In genomic region chr12:14723763-14724162, GRCh38 we compare ENCODE assay signal across 8 cellular contexts. TPM values are rescaled to one million over a fixed set of nuclear protein-coding genes. Genes with fewer than 3 reads are reported as not detected.
DNase-seq lines count a peak whose midpoint lies in the region; ATAC-seq and TF ChIP-seq lines count a peak whose summit lies in the region.

No MANE protein-coding gene starts in this region.

- CTCF ChIA-PET in GM10248 (lab: Yijun Ruan, JAX) = interaction anchor here (0.9 to 2.4 kb wide), 13 partner anchors 9 to 498 kb away, joined by 3 to 11 read pairs (median 4); partner anchors contain the start of gene RERG

- H3K4me1 ChIP-seq in ascending aorta = no peaks in the 10 kb centered on the region

- POLR2A ChIA-PET in GM10248 (lab: Yijun Ruan, JAX) = no interaction called here

- no peaks in the 10 kb centered on the region for H3K27me3 ChIP-seq in ascending aorta

- no peak for TF ChIP-seq EP300 in Ishikawa (IDR thresholded peaks at IDR 0.05; ENCODE audit: borderline replicate concordance)

- ATAC-seq in HG03571 (IDR thresholded peaks at IDR 0.05; ENCODE audit: unreplicated experiment) = no peak
- no peak for ATAC-seq in HG02571 (IDR thresholded peaks at IDR 0.05; ENCODE audit: unreplicated experiment)

- H3K27ac ChIP-seq in ascending aorta = no peak overlapping the region

- intact Hi-C loops in ascending aorta (cut with DNase I) = loop anchor here (5.0 to 10.0 kb wide), 3 partner anchors 274 to 801 kb away; no protein-coding TSS in a partner anchor

- no peaks in the 10 kb centered on the region for H3K9me3 ChIP-seq in ascending aorta

- peak; percentile 67 for TF ChIP-seq CTCF in GM10248 (IDR thresholded peaks at IDR 0.05; ENCODE audit: control extremely low read depth, extremely low read depth, low read depth, missing control alignments)
- peak; percentile 47 to 71 (median 66) for TF ChIP-seq CTCF in ascending aorta (IDR thresholded peaks at IDR 0.05)

- H3K4me3 ChIP-seq in ascending aorta = no peak overlapping the region

- peak; percentile 49 for DNase-seq in GM10248 (ENCODE audit: extremely low spot score)
- peak in 4 of 5 experiments; percentile 5 to 53 (median 32) for DNase-seq in T-helper 2 cell
- peak in 1 of 2 donors; percentile 65 for DNase-seq in ascending aorta (ENCODE audit: low spot score in 2 of 2)
- DNase-seq in iPS-NIHi7 (ENCODE audit: extremely low spot score) = peak; percentile 62
- DNase-seq in stimulated activated CD4-positive, alpha-beta T cell treated with anti-CD3 and anti-CD28 coated beads, Interleukin-2, amount 100 ng/mL, for 48 hours = peak; percentile 40 to 50

- no peaks in the 10 kb centered on the region for H3K36me3 ChIP-seq in ascending aorta

- peak; percentile 87 for TF ChIP-seq RAD21 in Ishikawa (IDR thresholded peaks at IDR 0.05; ENCODE audit: low read depth)

TF ChIP-seq in Ishikawa, 13 proteins besides CTCF, POLR2A, EP300 and RAD21:
- TF ChIP-seq USF1 (IDR thresholded peaks at IDR 0.05) (no peak), CEBPB (IDR thresholded peaks at IDR 0.05) (0 out of 2 replicates have a peak, but pooled peaks have one; percentile 35), TAF1 (IDR thresholded peaks at IDR 0.05; ENCODE audit: low read depth) (no peak), REST (IDR thresholded peaks at IDR 0.05; ENCODE audit: low read depth) (no peak)
TF ChIP-seq in Ishikawa: peak in this region for 1.

RNA-seq across cellular contexts. Expression of gene GUCY2C, which starts 27.4 kb away (rescaled TPM):
- not detected for total RNA-seq in ascending aorta
